Comparison of ENCODE assay signal across 1 cellular context in genomic region chr1:151615711-151616504, GRCh38.
TF ChIP-seq lines count a peak whose summit lies in the region.

No MANE protein-coding gene starts in this region.

TF ChIP-seq in HEK293, 187 proteins besides CTCF, POLR2A, EP300 and RAD21 (continued from another document):
- TF ChIP-seq, protein P1, sequence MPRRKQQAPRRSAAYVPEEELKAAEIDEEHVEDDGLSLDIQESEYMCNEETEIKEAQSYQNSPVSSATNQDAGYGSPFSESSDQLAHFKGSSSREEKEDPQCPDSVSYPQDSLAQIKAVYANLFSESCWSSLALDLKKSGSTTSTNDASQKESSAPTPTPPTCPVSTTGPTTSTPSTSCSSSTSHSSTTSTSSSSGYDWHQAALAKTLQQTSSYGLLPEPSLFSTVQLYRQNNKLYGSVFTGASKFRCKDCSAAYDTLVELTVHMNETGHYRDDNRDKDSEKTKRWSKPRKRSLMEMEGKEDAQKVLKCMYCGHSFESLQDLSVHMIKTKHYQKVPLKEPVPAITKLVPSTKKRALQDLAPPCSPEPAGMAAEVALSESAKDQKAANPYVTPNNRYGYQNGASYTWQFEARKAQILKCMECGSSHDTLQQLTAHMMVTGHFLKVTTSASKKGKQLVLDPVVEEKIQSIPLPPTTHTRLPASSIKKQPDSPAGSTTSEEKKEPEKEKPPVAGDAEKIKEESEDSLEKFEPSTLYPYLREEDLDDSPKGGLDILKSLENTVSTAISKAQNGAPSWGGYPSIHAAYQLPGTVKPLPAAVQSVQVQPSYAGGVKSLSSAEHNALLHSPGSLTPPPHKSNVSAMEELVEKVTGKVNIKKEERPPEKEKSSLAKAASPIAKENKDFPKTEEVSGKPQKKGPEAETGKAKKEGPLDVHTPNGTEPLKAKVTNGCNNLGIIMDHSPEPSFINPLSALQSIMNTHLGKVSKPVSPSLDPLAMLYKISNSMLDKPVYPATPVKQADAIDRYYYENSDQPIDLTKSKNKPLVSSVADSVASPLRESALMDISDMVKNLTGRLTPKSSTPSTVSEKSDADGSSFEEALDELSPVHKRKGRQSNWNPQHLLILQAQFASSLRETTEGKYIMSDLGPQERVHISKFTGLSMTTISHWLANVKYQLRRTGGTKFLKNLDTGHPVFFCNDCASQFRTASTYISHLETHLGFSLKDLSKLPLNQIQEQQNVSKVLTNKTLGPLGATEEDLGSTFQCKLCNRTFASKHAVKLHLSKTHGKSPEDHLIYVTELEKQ (tag by site-specific recombination; IDR thresholded peaks at IDR 0.05; ENCODE audit: borderline replicate concordance): no peak
- TF ChIP-seq ZNF585B (tag by site-specific recombination; IDR thresholded peaks at IDR 0.05): no peak
- peak; percentile 95 for TF ChIP-seq SP7 (tag by site-specific recombination; IDR thresholded peaks at IDR 0.05)
- TF ChIP-seq, protein P2, sequence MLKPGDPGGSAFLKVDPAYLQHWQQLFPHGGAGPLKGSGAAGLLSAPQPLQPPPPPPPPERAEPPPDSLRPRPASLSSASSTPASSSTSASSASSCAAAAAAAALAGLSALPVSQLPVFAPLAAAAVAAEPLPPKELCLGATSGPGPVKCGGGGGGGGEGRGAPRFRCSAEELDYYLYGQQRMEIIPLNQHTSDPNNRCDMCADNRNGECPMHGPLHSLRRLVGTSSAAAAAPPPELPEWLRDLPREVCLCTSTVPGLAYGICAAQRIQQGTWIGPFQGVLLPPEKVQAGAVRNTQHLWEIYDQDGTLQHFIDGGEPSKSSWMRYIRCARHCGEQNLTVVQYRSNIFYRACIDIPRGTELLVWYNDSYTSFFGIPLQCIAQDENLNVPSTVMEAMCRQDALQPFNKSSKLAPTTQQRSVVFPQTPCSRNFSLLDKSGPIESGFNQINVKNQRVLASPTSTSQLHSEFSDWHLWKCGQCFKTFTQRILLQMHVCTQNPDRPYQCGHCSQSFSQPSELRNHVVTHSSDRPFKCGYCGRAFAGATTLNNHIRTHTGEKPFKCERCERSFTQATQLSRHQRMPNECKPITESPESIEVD (tag by site-specific recombination; IDR thresholded peaks at IDR 0.05): peak; percentile 86
- TF ChIP-seq ZNF449 (tag by site-specific recombination; IDR thresholded peaks at IDR 0.05): no peak
- TF ChIP-seq ZNF24 (tag by site-specific recombination; IDR thresholded peaks at IDR 0.05): no peak
- TF ChIP-seq OSR2 (tag by site-specific recombination; IDR thresholded peaks at IDR 0.05): peak; percentile 57; the same call in 1 of the 2 replicates
- TF ChIP-seq REST (tag by site-specific recombination; IDR thresholded peaks at IDR 0.05): peak; percentile 75; the same call in 1 of the 2 replicates
- TF ChIP-seq ZBTB6 (tag by site-specific recombination; IDR thresholded peaks at IDR 0.05): no peak
- no peak for TF ChIP-seq ZNF18 (tag by site-specific recombination; IDR thresholded peaks at IDR 0.05)
- TF ChIP-seq ZNF660 (tag by site-specific recombination; IDR thresholded peaks at IDR 0.05): no peak
- TF ChIP-seq, protein P3, sequence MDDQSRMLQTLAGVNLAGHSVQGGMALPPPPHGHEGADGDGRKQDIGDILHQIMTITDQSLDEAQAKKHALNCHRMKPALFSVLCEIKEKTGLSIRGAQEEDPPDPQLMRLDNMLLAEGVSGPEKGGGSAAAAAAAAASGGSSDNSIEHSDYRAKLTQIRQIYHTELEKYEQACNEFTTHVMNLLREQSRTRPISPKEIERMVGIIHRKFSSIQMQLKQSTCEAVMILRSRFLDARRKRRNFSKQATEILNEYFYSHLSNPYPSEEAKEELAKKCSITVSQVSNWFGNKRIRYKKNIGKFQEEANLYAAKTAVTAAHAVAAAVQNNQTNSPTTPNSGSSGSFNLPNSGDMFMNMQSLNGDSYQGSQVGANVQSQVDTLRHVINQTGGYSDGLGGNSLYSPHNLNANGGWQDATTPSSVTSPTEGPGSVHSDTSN (CRISPR knock-in tag; IDR thresholded peaks at IDR 0.05): no peak
TF ChIP-seq in HEK293: peak in this region for 7.
